ENCODE assay signal across 18 cellular contexts in genomic region chr2:208179028-208179609, GRCh38. TPM values are rescaled to one million over a fixed set of nuclear protein-coding genes. Genes with fewer than 3 reads are reported as not detected.
DNase-seq lines count a peak whose midpoint lies in the region; ATAC-seq and TF ChIP-seq lines count a peak whose summit lies in the region.
"Had no signal": no experiment of that assay in that cellular context is flagged by ENCODE, and none has a peak within 500 bp of the region (broad histone marks: within the 10 kb centered on the region; RNA-seq: fewer than 3 reads in every experiment).

No MANE protein-coding gene starts in this region.

- H3K27ac ChIP-seq in OCI-LY3 (ENCODE audit: low read length) (no peak overlapping the region), left lung (no peak overlapping the region), caudate nucleus (ENCODE audit: low read depth, low read length) (no peak overlapping the region), uterus (no peak overlapping the region)
- H3K27ac ChIP-seq: colonic mucosa had no signal

- H3K4me2 ChIP-seq in OCI-LY3 (ENCODE audit: low read length) = 0 out of 2 replicates have a peak overlapping the region, but pooled peaks have one; percentile 2

- TF ChIP-seq CTCF in OCI-LY3 (IDR thresholded peaks at IDR 0.05; ENCODE audit: low read depth, low read length) = no peak
- TF ChIP-seq CTCF in left lung (IDR thresholded peaks at IDR 0.05) = no peak
- no peak for TF ChIP-seq CTCF in uterus (IDR thresholded peaks at IDR 0.05)

- peak; percentile 86 for ATAC-seq in left lung
- ATAC-seq in stimulated activated naive B cell treated with anti-CD40 and anti-IgM and Interleukin-4, amounts not matched to agents 10 μg/mL and 1 μg/mL and 100 μg/mL, for 72 hours (replicated peaks) = no peak
- ATAC-seq: activated CD8-positive, alpha-beta T cell treated with anti-CD3 and anti-CD28 coated beads, Interleukin-2, amount 10 ng/mL, durations not matched to agents 7 days and 5 days; activated T-helper 17 cell treated with anti-CD3 and anti-CD28 coated beads, Interleukin-2, amount 50 U/mL, for 72 hours; SK-N-SH treated with all-trans-retinoic acid at 6 μM for 48 hours had no signal

- H3K4me3 ChIP-seq in OCI-LY3 (ENCODE audit: low read length) = no peak overlapping the region
- H3K4me3 ChIP-seq in left lung = no peak overlapping the region
- H3K4me3 ChIP-seq in uterus = no peak overlapping the region
- H3K4me3 ChIP-seq: colonic mucosa had no signal

- H3K79me2 ChIP-seq in OCI-LY3 (ENCODE audit: low read length) = no peaks in the 10 kb centered on the region

- H3K9me3 ChIP-seq in OCI-LY3 (ENCODE audit: insufficient read depth, low read length) (no peaks in the 10 kb centered on the region), left lung (no peaks in the 10 kb centered on the region), uterus (no peaks in the 10 kb centered on the region)
- H3K9me3 ChIP-seq: colonic mucosa had no signal

- H3K4me1 Mint-ChIP-seq in stimulated activated naive B cell treated with anti-CD40 and anti-IgM and Interleukin-4, amounts not matched to agents 10 μg/mL and 1 μg/mL and 100 μg/mL, for 72 hours = peaks cover 3 to 10% of the 10 kb centered on the region in 2 donors
- H3K4me1 Mint-ChIP-seq: activated T-helper 17 cell treated with anti-CD3 and anti-CD28 coated beads, Interleukin-2, amount 50 U/mL, for 72 hours had no signal

- no peak overlapping the region for H3K27ac Mint-ChIP-seq in stimulated activated naive B cell treated with anti-CD40 and anti-IgM and Interleukin-4, amounts not matched to agents 10 μg/mL and 1 μg/mL and 100 μg/mL, for 72 hours
- H3K27ac Mint-ChIP-seq: activated CD8-positive, alpha-beta T cell treated with anti-CD3 and anti-CD28 coated beads, Interleukin-2, amount 10 ng/mL, durations not matched to agents 7 days and 5 days; activated T-helper 17 cell treated with anti-CD3 and anti-CD28 coated beads, Interleukin-2, amount 50 U/mL, for 72 hours; IgD-negative memory B cell had no signal

- H3K27me3 Mint-ChIP-seq in stimulated activated naive B cell treated with anti-CD40 and anti-IgM and Interleukin-4, amounts not matched to agents 10 μg/mL and 1 μg/mL and 100 μg/mL, for 72 hours = peaks cover 8 to 19% of the 10 kb centered on the region in 2 donors

- H3K9me3 Mint-ChIP-seq in stimulated activated naive B cell treated with anti-CD40 and anti-IgM and Interleukin-4, amounts not matched to agents 10 μg/mL and 1 μg/mL and 100 μg/mL, for 72 hours = no peaks in the 10 kb centered on the region
- H3K9me3 Mint-ChIP-seq: activated T-helper 17 cell treated with anti-CD3 and anti-CD28 coated beads, Interleukin-2, amount 50 U/mL, for 72 hours; IgD-negative memory B cell had no signal

- no peak for TF ChIP-seq POLR2A in uterus (IDR thresholded peaks at IDR 0.05)

- H2AFZ ChIP-seq in OCI-LY3 (ENCODE audit: low read depth, low read length) = peak overlapping the region; percentile 39; the same call in 1 of the 2 replicates

- DNase-seq in ELF-1 (ENCODE audit: low read depth, low spot score) (peak; percentile 55), left lung (peak in 1 of 2 donors; percentile 75), caudate nucleus (lab: John Stamatoyannopoulos, UW) (no peak), uterus (no peak)
- no peak for DNase-seq in stimulated activated naive B cell treated with anti-CD40 and anti-IgM and Interleukin-4, amounts not matched to agents 10 μg/mL and 1 μg/mL and 100 μg/mL, for 72 hours
- DNase-seq: activated CD8-positive, alpha-beta T cell treated with anti-CD3 and anti-CD28 coated beads, Interleukin-2, amount 10 ng/mL, durations not matched to agents 7 days and 5 days; amygdala; colonic mucosa; COR-L47; GOT3; kidney glomerular epithelial cell; NCI-H146; NCI-H524; stimulated activated CD4-positive, alpha-beta T cell treated with anti-CD3 and anti-CD28 coated beads, Interleukin-12 subunit alpha, Interleukin-12 subunit beta, amount 100 ng/mL, for 4 hours had no signal

- H3K9ac ChIP-seq in OCI-LY3 (ENCODE audit: low read length) = no peak overlapping the region

- no peak overlapping the region for H3K4me3 Mint-ChIP-seq in stimulated activated naive B cell treated with anti-CD40 and anti-IgM and Interleukin-4, amounts not matched to agents 10 μg/mL and 1 μg/mL and 100 μg/mL, for 72 hours
- H3K4me3 Mint-ChIP-seq: activated CD8-positive, alpha-beta T cell treated with anti-CD3 and anti-CD28 coated beads, Interleukin-2, amount 10 ng/mL, durations not matched to agents 7 days and 5 days; activated T-helper 17 cell treated with anti-CD3 and anti-CD28 coated beads, Interleukin-2, amount 50 U/mL, for 72 hours; IgD-negative memory B cell had no signal

- no peaks in the 10 kb centered on the region for H3K36me3 Mint-ChIP-seq in stimulated activated naive B cell treated with anti-CD40 and anti-IgM and Interleukin-4, amounts not matched to agents 10 μg/mL and 1 μg/mL and 100 μg/mL, for 72 hours

- H3K27me3 ChIP-seq in OCI-LY3 (ENCODE audit: low read depth, low read length) = no peaks in the 10 kb centered on the region
- peaks cover 0 to 4% of the 10 kb centered on the region in 2 donors for H3K27me3 ChIP-seq in left lung
- no peaks in the 10 kb centered on the region for H3K27me3 ChIP-seq in uterus
- H3K27me3 ChIP-seq: colonic mucosa had no signal

- H3K36me3 ChIP-seq in OCI-LY3 (replicated peaks; ENCODE audit: low read depth, low read length) (no peaks in the 10 kb centered on the region), left lung (no peaks in the 10 kb centered on the region), uterus (no peaks in the 10 kb centered on the region)
- H3K36me3 ChIP-seq: colonic mucosa had no signal

- H3K4me1 ChIP-seq in OCI-LY3 (ENCODE audit: low read length) (peaks cover 12% of the 10 kb centered on the region), left lung (peaks cover 0 to 20% of the 10 kb centered on the region in 2 donors), uterus (no peaks in the 10 kb centered on the region)
- H3K4me1 ChIP-seq: colonic mucosa had no signal

- no peaks in the 10 kb centered on the region for H4K20me1 ChIP-seq in OCI-LY3 (ENCODE audit: insufficient read depth, low read length)

- intact Hi-C loops in left lung (cut with DNase I) = loop anchor here in 1 of 2 donors (5.0 kb wide), 1 partner anchor 73 kb away; no protein-coding TSS in a partner anchor
- intact Hi-C loops in uterus (cut with DNase I; ENCODE audit: low total_unique reads) = no loop called here

RNA-seq across cellular contexts. Expression of gene C2orf80, which starts 10.7 kb away (rescaled TPM):
- not detected for total RNA-seq in left lung
- total RNA-seq in uterus = not detected
- total RNA-seq: activated CD8-positive, alpha-beta T cell treated with anti-CD3 and anti-CD28 coated beads, Interleukin-2, amount 10 ng/mL, durations not matched to agents 7 days and 5 days; activated T-helper 17 cell treated with anti-CD3 and anti-CD28 coated beads, Interleukin-2, amount 50 U/mL, for 72 hours; colonic mucosa had no signal

RNA-seq across cellular contexts. Expression of gene CRYGA, which starts 15.7 kb away (rescaled TPM):
- total RNA-seq in left lung (not detected), uterus (not detected)
- total RNA-seq: activated CD8-positive, alpha-beta T cell treated with anti-CD3 and anti-CD28 coated beads, Interleukin-2, amount 10 ng/mL, durations not matched to agents 7 days and 5 days; activated T-helper 17 cell treated with anti-CD3 and anti-CD28 coated beads, Interleukin-2, amount 50 U/mL, for 72 hours; colonic mucosa had no signal

RNA-seq across cellular contexts. Expression of gene CRYGB, which starts 33.2 kb away (rescaled TPM):
- total RNA-seq in left lung = not detected
- total RNA-seq in uterus = not detected
- total RNA-seq: activated CD8-positive, alpha-beta T cell treated with anti-CD3 and anti-CD28 coated beads, Interleukin-2, amount 10 ng/mL, durations not matched to agents 7 days and 5 days; activated T-helper 17 cell treated with anti-CD3 and anti-CD28 coated beads, Interleukin-2, amount 50 U/mL, for 72 hours; colonic mucosa had no signal

RNA-seq across cellular contexts. Expression of gene CRYGC, which starts 49.5 kb away (rescaled TPM):
- not detected for total RNA-seq in left lung
- total RNA-seq in uterus = not detected
- total RNA-seq: activated CD8-positive, alpha-beta T cell treated with anti-CD3 and anti-CD28 coated beads, Interleukin-2, amount 10 ng/mL, durations not matched to agents 7 days and 5 days; activated T-helper 17 cell treated with anti-CD3 and anti-CD28 coated beads, Interleukin-2, amount 50 U/mL, for 72 hours; colonic mucosa had no signal

RNA-seq across cellular contexts. Expression of gene CRYGD, which starts 54.8 kb away (rescaled TPM):
- not detected for total RNA-seq in left lung
- total RNA-seq in uterus = not detected
- total RNA-seq: activated CD8-positive, alpha-beta T cell treated with anti-CD3 and anti-CD28 coated beads, Interleukin-2, amount 10 ng/mL, durations not matched to agents 7 days and 5 days; activated T-helper 17 cell treated with anti-CD3 and anti-CD28 coated beads, Interleukin-2, amount 50 U/mL, for 72 hours; colonic mucosa had no signal
